ENCODE assay signal across 20 cellular contexts in the genomic region with DNA sequence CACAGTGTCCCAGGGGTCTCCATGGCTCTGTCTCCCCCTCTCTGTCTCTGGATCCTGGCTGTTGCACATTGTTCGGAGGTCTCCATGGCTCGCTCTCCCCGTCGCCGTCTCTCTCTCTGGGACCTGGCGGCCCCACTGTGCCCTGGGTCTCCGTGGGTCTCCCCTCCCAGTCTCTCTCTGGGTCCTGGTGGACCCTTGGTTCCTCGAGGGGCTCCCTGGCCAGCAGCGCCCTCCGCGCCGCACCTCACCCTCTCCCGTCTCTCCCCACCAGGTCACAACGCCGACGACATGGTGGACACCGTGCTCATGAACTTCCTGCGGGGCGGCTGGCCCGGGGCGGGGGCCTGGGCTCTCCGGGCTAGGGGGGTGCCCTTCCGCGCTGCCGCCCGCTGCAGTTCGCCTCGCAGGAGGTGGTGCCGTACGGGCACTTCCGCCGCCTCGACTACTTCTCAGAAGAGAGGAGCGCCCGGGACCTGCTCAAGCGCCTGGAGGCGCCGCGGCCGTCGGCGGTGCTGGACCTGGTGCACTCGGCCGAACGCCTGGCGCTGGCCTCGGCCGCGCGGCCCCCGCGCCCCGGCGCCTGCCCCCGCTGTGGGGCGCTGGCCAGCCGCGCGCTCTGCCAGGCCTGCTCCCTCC. TPM values are rescaled to one million over a fixed set of nuclear protein-coding genes. Genes with fewer than 3 reads are reported as not detected.
A peak's percentile ranks its signal among the peaks of the same experiment; 100 is the strongest.
DNase-seq lines count a peak whose midpoint lies in the region; ATAC-seq and TF ChIP-seq lines count a peak whose summit lies in the region.
"Had no signal": no experiment of that assay in that cellular context is flagged by ENCODE, and none has a peak within 500 bp of the region (broad histone marks: within the 10 kb centered on the region; RNA-seq: fewer than 3 reads in every experiment).

No MANE protein-coding gene starts in this region.

- CTCF ChIA-PET in activated CD8-positive, alpha-beta memory T cell treated with anti-CD3 and anti-CD28 coated beads, Interleukin-2, amount 10 ng/mL, durations not matched to agents 7 days and 5 days (lab: Charles Lee), result no interaction called here

- H3K27me3 Mint-ChIP-seq in activated CD8-positive, alpha-beta memory T cell treated with anti-CD3 and anti-CD28 coated beads, Interleukin-2, amount 10 ng/mL, durations not matched to agents 7 days and 5 days, result peaks cover 26% of the 10 kb centered on the region
- peaks cover 0 to 71% of the 10 kb centered on the region in 2 donors for H3K27me3 Mint-ChIP-seq in effector memory CD8-positive, alpha-beta T cell

- H3K36me3 Mint-ChIP-seq in activated CD8-positive, alpha-beta memory T cell treated with anti-CD3 and anti-CD28 coated beads, Interleukin-2, amount 10 ng/mL, durations not matched to agents 7 days and 5 days, result no peaks in the 10 kb centered on the region
- no peaks in the 10 kb centered on the region for H3K36me3 Mint-ChIP-seq in effector memory CD8-positive, alpha-beta T cell (ENCODE audit: insufficient read depth)
- H3K36me3 Mint-ChIP-seq in stimulated activated effector memory CD8-positive, alpha-beta T cell treated with anti-CD3 and anti-CD28 coated beads, Interleukin-12 subunit alpha, Interleukin-12 subunit beta, amount 100 ng/mL, for 72 hours, result no peaks in the 10 kb centered on the region

- peak; percentile 20 for ATAC-seq in activated CD8-positive, alpha-beta memory T cell treated with anti-CD3 and anti-CD28 coated beads, Interleukin-2, amount 10 ng/mL, durations not matched to agents 7 days and 5 days
- ATAC-seq in effector memory CD8-positive, alpha-beta T cell (replicated peaks), result peak; percentile 61
- ATAC-seq in stimulated activated effector memory CD8-positive, alpha-beta T cell treated with anti-CD3 and anti-CD28 coated beads, Interleukin-12 subunit alpha, Interleukin-12 subunit beta, amount 100 ng/mL, for 72 hours, result peak; percentile 56
- no peak for ATAC-seq in HG03521 (IDR thresholded peaks at IDR 0.05; ENCODE audit: unreplicated experiment)
- ATAC-seq: left cardiac atrium had no signal

- H3K4me1 Mint-ChIP-seq in activated CD8-positive, alpha-beta memory T cell treated with anti-CD3 and anti-CD28 coated beads, Interleukin-2, amount 10 ng/mL, durations not matched to agents 7 days and 5 days, result no peaks in the 10 kb centered on the region
- H3K4me1 Mint-ChIP-seq in effector memory CD8-positive, alpha-beta T cell (ENCODE audit: low read depth in 2 of 2), result peaks cover 2 to 4% of the 10 kb centered on the region in 2 donors
- H3K4me1 Mint-ChIP-seq in stimulated activated effector memory CD8-positive, alpha-beta T cell treated with anti-CD3 and anti-CD28 coated beads, Interleukin-12 subunit alpha, Interleukin-12 subunit beta, amount 100 ng/mL, for 72 hours, result no peaks in the 10 kb centered on the region

- no peak for DNase-seq in activated CD8-positive, alpha-beta memory T cell treated with anti-CD3 and anti-CD28 coated beads, Interleukin-2, amount 10 ng/mL, durations not matched to agents 7 days and 5 days
- DNase-seq in activated CD8-positive, alpha-beta memory T cell treated with anti-CD3 and anti-CD28 coated beads, Interleukin-2, amount 50 U/mL, for 4 hours, result no peak
- DNase-seq in GM20000 (ENCODE audit: low spot score) (peak; percentile 68), posterior cingulate gyrus (no peak), NCI-H69 (lab: John Stamatoyannopoulos, UW) (no peak)
- DNase-seq in effector memory CD8-positive, alpha-beta T cell, result peak in 1 of 3 experiments; percentile 28
- no peak for DNase-seq in stimulated activated effector memory CD8-positive, alpha-beta T cell treated with anti-CD3 and anti-CD28 coated beads, Interleukin-12 subunit alpha, Interleukin-12 subunit beta, amount 100 ng/mL, for 72 hours (ENCODE audit: low spot score in 2 of 2)
- DNase-seq: 8988T; activated CD4-positive, CD25-positive, alpha-beta regulatory T cell; adrenal gland; caudate nucleus; effector CD8-positive, alpha-beta T cell; HFFc6; hypothalamus; left cardiac atrium; NCI-H1092 treated with DMSO at 0.1 percent for 48 hours; NCI-H82 had no signal

- no peak overlapping the region for H3K4me3 Mint-ChIP-seq in activated CD8-positive, alpha-beta memory T cell treated with anti-CD3 and anti-CD28 coated beads, Interleukin-2, amount 10 ng/mL, durations not matched to agents 7 days and 5 days
- peak overlapping the region; percentile 40 to 76 for H3K4me3 Mint-ChIP-seq in effector memory CD8-positive, alpha-beta T cell
- H3K4me3 Mint-ChIP-seq in stimulated activated effector memory CD8-positive, alpha-beta T cell treated with anti-CD3 and anti-CD28 coated beads, Interleukin-12 subunit alpha, Interleukin-12 subunit beta, amount 100 ng/mL, for 72 hours, result peak overlapping the region; percentile 42
- H3K4me3 Mint-ChIP-seq: HFFc6 had no signal

- no peak overlapping the region for H3K27ac Mint-ChIP-seq in activated CD8-positive, alpha-beta memory T cell treated with anti-CD3 and anti-CD28 coated beads, Interleukin-2, amount 10 ng/mL, durations not matched to agents 7 days and 5 days
- peak overlapping the region in 1 of 2 donors; percentile 80 for H3K27ac Mint-ChIP-seq in effector memory CD8-positive, alpha-beta T cell
- H3K27ac Mint-ChIP-seq in stimulated activated effector memory CD8-positive, alpha-beta T cell treated with anti-CD3 and anti-CD28 coated beads, Interleukin-12 subunit alpha, Interleukin-12 subunit beta, amount 100 ng/mL, for 72 hours, result no peak overlapping the region
- H3K27ac Mint-ChIP-seq: HFFc6 had no signal

- no peaks in the 10 kb centered on the region for H3K9me3 Mint-ChIP-seq in activated CD8-positive, alpha-beta memory T cell treated with anti-CD3 and anti-CD28 coated beads, Interleukin-2, amount 10 ng/mL, durations not matched to agents 7 days and 5 days (ENCODE audit: low read depth)
- H3K9me3 Mint-ChIP-seq in effector memory CD8-positive, alpha-beta T cell, result peaks cover 0 to 7% of the 10 kb centered on the region in 2 donors
- H3K9me3 Mint-ChIP-seq in stimulated activated effector memory CD8-positive, alpha-beta T cell treated with anti-CD3 and anti-CD28 coated beads, Interleukin-12 subunit alpha, Interleukin-12 subunit beta, amount 100 ng/mL, for 72 hours, result peaks cover 2% of the 10 kb centered on the region

- no peak for TF ChIP-seq CTCF in GM20000 (IDR thresholded peaks at IDR 0.05; ENCODE audit: extremely low read depth, missing control alignments)

- intact Hi-C loops in posterior cingulate gyrus (cut with DNase I), result no loop called here

RNA-seq across cellular contexts. Expression of a gene that starts 29.1 kb away (rescaled TPM):
- not detected for total RNA-seq in activated CD8-positive, alpha-beta memory T cell treated with anti-CD3 and anti-CD28 coated beads, Interleukin-2, amount 10 ng/mL, durations not matched to agents 7 days and 5 days
- total RNA-seq: HFFc6, prostate gland, RPMI7951 had no signal

RNA-seq across cellular contexts. Expression of a gene that starts 30.0 kb away (rescaled TPM):
- 10 to 100 TPM in 1 of 2 experiments, 1 to 10 TPM in 1; 8.3 to 10.1 TPM for total RNA-seq in activated CD8-positive, alpha-beta memory T cell treated with anti-CD3 and anti-CD28 coated beads, Interleukin-2, amount 10 ng/mL, durations not matched to agents 7 days and 5 days

RNA-seq across cellular contexts. Expression of a gene that starts 45.6 kb away (rescaled TPM):
- under 1 TPM in 1 of 2 experiments, not detected in 1; 0.91 TPM for total RNA-seq in activated CD8-positive, alpha-beta memory T cell treated with anti-CD3 and anti-CD28 coated beads, Interleukin-2, amount 10 ng/mL, durations not matched to agents 7 days and 5 days
- total RNA-seq: HFFc6, RPMI7951 had no signal
